ENCODE assay signal across 9 cellular contexts in the genomic region with DNA sequence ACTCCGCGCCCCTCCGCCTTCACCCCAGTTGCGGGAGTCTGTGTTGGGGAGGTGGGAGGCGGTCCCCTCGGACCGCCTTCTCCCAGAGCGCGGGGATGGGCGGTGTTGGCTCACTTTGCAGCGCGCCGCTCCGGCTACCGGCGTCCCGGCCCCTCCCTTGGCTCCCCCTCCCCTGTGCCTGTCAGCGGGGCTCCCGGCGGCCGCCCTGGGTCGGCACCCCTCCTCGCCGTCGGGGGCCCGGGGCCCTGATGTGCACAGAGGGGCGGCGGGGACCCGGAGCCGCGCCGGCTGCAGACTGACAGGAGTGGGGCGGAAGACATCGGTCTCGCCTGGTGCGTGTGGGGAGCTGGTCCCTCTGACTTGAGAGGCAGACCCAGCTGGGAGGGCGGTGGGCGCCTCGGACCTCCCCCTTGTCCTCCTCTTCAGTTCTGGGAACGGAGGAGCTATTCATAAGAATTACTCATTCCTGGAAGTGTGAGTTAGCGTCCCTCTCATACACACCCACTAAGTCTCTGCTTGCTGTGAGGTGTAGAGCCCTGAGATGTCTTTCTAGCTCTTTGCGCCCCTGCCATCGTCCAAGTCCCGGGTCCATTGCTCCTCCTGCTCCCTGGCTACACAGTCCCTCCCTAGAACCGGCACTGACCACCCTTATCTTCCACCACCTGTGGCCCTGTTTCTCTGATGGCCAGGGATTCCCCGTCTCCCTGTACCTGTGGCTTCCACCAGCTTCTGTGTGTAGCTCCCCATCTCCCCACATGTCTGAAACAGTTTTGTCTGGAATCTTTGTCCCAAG. TPM values are rescaled to one million over a fixed set of nuclear protein-coding genes. Genes with fewer than 3 reads are reported as not detected.
DNase-seq lines count a peak whose midpoint lies in the region; ATAC-seq, FAIRE-seq and TF ChIP-seq lines count a peak whose summit lies in the region.
"Had no signal": no experiment of that assay in that cellular context is flagged by ENCODE, and none has a peak within 500 bp of the region (broad histone marks: within the 10 kb centered on the region; RNA-seq: fewer than 3 reads in every experiment).

No MANE protein-coding gene starts in this region.

- H3K18ac ChIP-seq in H1 (ENCODE audit: extremely low read depth, low read length), result no peak overlapping the region

- no peak overlapping the region for H2AK5ac ChIP-seq in H1 (ENCODE audit: low read depth, low read length)

- H4K5ac ChIP-seq in H1 (ENCODE audit: insufficient read length, low read depth, low read length), result no peak overlapping the region

- POLR2A ChIA-PET in H1 (lab: Charles Lee; ENCODE audit: partially characterized antibody), result interaction anchor here (1.4 to 1.6 kb wide), 2 partner anchors 9 to 10 kb away, joined by 4 to 8 read pairs; no protein-coding TSS in a partner anchor

- WGBS in H1 (ENCODE audit: extremely low coverage in 1 of 2, insufficient coverage in 1 of 2, insufficient read length in 1 of 2, insufficient replicate concordance in 2 of 2, low coverage in 1 of 2, low lambda C conversion rate in 2 of 2, missing lambda C conversion rate in 1 of 2), 2 experiments, result 11% methylated on average over 23 of the region's 46 CpGs; no CpG with 5 or more reads in 1 of the 2 experiments
- WGBS in upper lobe of left lung, 2 donors, result 8 to 9% methylated on average over 15 to 17 of the region's 46 CpGs

- H3K56ac ChIP-seq in H1 (replicated peaks; ENCODE audit: insufficient read length, low read depth, low read length), result peak overlapping the region; percentile 46

- no peak overlapping the region for H2BK120ac ChIP-seq in H1 (replicated peaks; ENCODE audit: low read depth, low read length)

- H2AFZ ChIP-seq in H1 (ENCODE audit: low read length), result peak overlapping the region; percentile 72; the same call in 1 of the 2 replicates

- TF ChIP-seq CTCF in GM10266 (IDR thresholded peaks at IDR 0.05; ENCODE audit: control insufficient read depth, insufficient read depth, low read depth, missing control alignments), result no peak
- no peak for TF ChIP-seq CTCF in H1 (IDR thresholded peaks at IDR 0.05; ENCODE audit: control extremely low read depth in 1 of 3, insufficient read depth in 1 of 3, low read depth in 1 of 3, low read length in 3 of 3)
- no peak for TF ChIP-seq CTCF in mucosa of descending colon (IDR thresholded peaks at IDR 0.05)
- TF ChIP-seq CTCF in upper lobe of left lung (IDR thresholded peaks at IDR 0.05), result no peak

- no peak overlapping the region for H2BK15ac ChIP-seq in H1 (ENCODE audit: low read length)

- H3K79me1 ChIP-seq in H1 (ENCODE audit: low read depth, low read length), result no peaks in the 10 kb centered on the region

- no peaks in the 10 kb centered on the region for H3K79me2 ChIP-seq in H1 (ENCODE audit: control insufficient read depth in 1 of 2, insufficient read depth in 2 of 2, low read length in 2 of 2)

- in situ Hi-C loops in G401 (cut with HindIII; ENCODE audit: low sequenced_read_pairs), result no loop called here

- peaks cover 0 to 4% of the 10 kb centered on the region in 2 experiments for H4K20me1 ChIP-seq in H1 (replicated peaks in 1 of 2; ENCODE audit: control insufficient read depth in 1 of 2, insufficient read depth in 2 of 2, low read length in 2 of 2)

- no peaks in the 10 kb centered on the region for H3K36me3 ChIP-seq in H1 (ENCODE audit: control insufficient read depth in 2 of 4, insufficient read depth in 4 of 4, low read length in 3 of 4)
- H3K36me3 ChIP-seq in mucosa of descending colon (ENCODE audit: low read depth), result no peaks in the 10 kb centered on the region
- no peaks in the 10 kb centered on the region for H3K36me3 ChIP-seq in upper lobe of left lung

- H3K9ac ChIP-seq in H1 (replicated peaks in 1 of 4; ENCODE audit: extremely low read depth in 1 of 4, low read depth in 3 of 4, low read length in 3 of 4), result peak overlapping the region in 1 of 4 experiments; percentile 13; a peak in 1 of 7 replicates

- intact Hi-C loops in mucosa of descending colon (cut with DNase I, micrococcal nuclease), result no loop called here

- H3K27me3 ChIP-seq in H1 (replicated peaks in 1 of 4; ENCODE audit: control insufficient read depth in 3 of 4, extremely low read depth in 1 of 4, insufficient read depth in 3 of 4, low read length in 3 of 4) (peaks cover 12 to 39% (median 36%) of the 10 kb centered on the region in 4 experiments), upper lobe of left lung (peaks cover 0 to 21% (median 10%) of the 10 kb centered on the region in 4 donors)

- no peak overlapping the region for H3K23ac ChIP-seq in H1 (ENCODE audit: insufficient read length)

- no peak overlapping the region for H3K4ac ChIP-seq in H1 (replicated peaks; ENCODE audit: insufficient read length, low read depth, low read length)

- ATAC-seq in mucosa of descending colon, result peak; percentile 15
- ATAC-seq in upper lobe of left lung (ENCODE audit: low FRiP score in 2 of 2), result peak in 1 of 2 donors; percentile 12

- CTCF ChIA-PET in H1 (lab: Charles Lee; ENCODE audit: partially characterized antibody), result interaction anchor here (0.6 to 5.7 kb wide), 13 partner anchors 10 to 434 kb away, joined by 3 to 26 read pairs (median 4); no protein-coding TSS in a partner anchor

- H3K27ac ChIP-seq in H1 (ENCODE audit: low read depth, low read length), result no peak overlapping the region
- peak overlapping the region; percentile 70 to 92 (median 78) for H3K27ac ChIP-seq in upper lobe of left lung

- TF ChIP-seq EP300 in H1 (IDR thresholded peaks at IDR 0.05; ENCODE audit: borderline replicate concordance in 1 of 2, low read depth in 2 of 2, low read length in 2 of 2) (no peak), upper lobe of left lung (IDR thresholded peaks at IDR 0.05) (no peak)

- H2BK12ac ChIP-seq in H1 (ENCODE audit: low read depth, low read length), result 0 out of 2 replicates have a peak overlapping the region, but pooled peaks have one; percentile 68

- peaks cover 17% of the 10 kb centered on the region for H3K23me2 ChIP-seq in H1 (ENCODE audit: low read depth, low read length)

- H3K4me1 ChIP-seq in H1 (replicated peaks in 1 of 4; ENCODE audit: control insufficient read depth in 3 of 4, insufficient read depth in 4 of 4, low read length in 3 of 4) (peaks cover 0 to 7% (median 2%) of the 10 kb centered on the region in 4 experiments; a peak in 3 of 7 replicates), mucosa of descending colon (ENCODE audit: low read depth) (peaks cover 4% of the 10 kb centered on the region), upper lobe of left lung (peaks cover 10 to 22% (median 12%) of the 10 kb centered on the region in 4 donors)

- H2BK20ac ChIP-seq in H1 (ENCODE audit: low read length), result no peak overlapping the region

- peak overlapping the region; percentile 87; the same call in 1 of the 2 replicates for H4K8ac ChIP-seq in H1 (ENCODE audit: extremely low read depth, insufficient read depth, low read length)

- H3K9me3 ChIP-seq in H1 (ENCODE audit: insufficient read depth in 2 of 2, low read depth in 1 of 2, low read length in 1 of 2) (no peaks in the 10 kb centered on the region), mucosa of descending colon (no peaks in the 10 kb centered on the region), upper lobe of left lung (no peaks in the 10 kb centered on the region)

- no peak for FAIRE-seq in H1 (lab: Jason Lieb, UNC)

- peak; percentile 38 for DNase-seq in GM10266 (ENCODE audit: extremely low spot score)
- DNase-seq in SK-N-DZ (ENCODE audit: low spot score), result peak; percentile 19
- DNase-seq in H1 (ENCODE audit: low read depth in 1 of 2, low spot score in 2 of 2), result peak in 1 of 2 experiments; percentile 63
- peak; percentile 17 to 61 (median 51) for DNase-seq in mucosa of descending colon
- peak in 1 of 2 donors; percentile 85 for DNase-seq in upper lobe of left lung
- DNase-seq in G401 (ENCODE audit: low spot score), result no peak
- DNase-seq in NCI-H226, result no peak
- no peak for DNase-seq in DMS79 treated with DMSO at 0.1 percent for 48 hours (lab: John Stamatoyannopoulos, UW)

- no peak for TF ChIP-seq POLR2A in H1 (IDR thresholded peaks at IDR 0.05; ENCODE audit: control extremely low read depth in 1 of 2, low read depth in 2 of 2, low read length in 2 of 2)
- no peak for TF ChIP-seq POLR2A in upper lobe of left lung (IDR thresholded peaks at IDR 0.05)

- H2BK5ac ChIP-seq in H1 (ENCODE audit: low read depth, low read length), result no peak overlapping the region

- H3K14ac ChIP-seq in H1 (ENCODE audit: insufficient read length), result no peak overlapping the region

- H3K4me2 ChIP-seq in H1 (ENCODE audit: insufficient read depth in 1 of 2, low read depth in 2 of 2, low read length in 2 of 2), result peak overlapping the region; percentile 96 to 99

- H3K4me3 ChIP-seq in H1 (ENCODE audit: extremely low read depth in 1 of 4, insufficient read depth in 2 of 4, low read depth in 3 of 4, low read length in 4 of 4) (peak overlapping the region; percentile 68 to 98 (median 86)), mucosa of descending colon (peak overlapping the region; percentile 54), upper lobe of left lung (peak overlapping the region; percentile 70 to 80 (median 75))

- H4K91ac ChIP-seq in H1 (replicated peaks; ENCODE audit: insufficient read length, low read length), result peak overlapping the region; percentile 74

- no peak for TF ChIP-seq RAD21 in H1 (IDR thresholded peaks at IDR 0.05 in 1 of 2, conservative IDR thresholded peaks at IDR 0.05 in 1 of 2; ENCODE audit: low read depth in 2 of 2, low read length in 2 of 2)

RNA-seq across cellular contexts. Expression of a gene that starts 1.0 kb away (rescaled TPM):
- 9.3 and 10.4 TPM in 2 replicates for polyA plus RNA-seq in SK-N-DZ (2014; cell fraction: cytosol; rRNA removed)
- polyA plus RNA-seq in SK-N-DZ (2014; cell fraction: nucleus; rRNA removed), result 19.8 and 31.0 TPM in 2 replicates
- 7.0 and 8.5 TPM in 2 replicates for total RNA-seq in H1 (2021; fragmentation: NEBNext Ultra II Directional; extraction: Animal tissue kit (Norgen Biotek cat#: 25700))
- 3.5 and 4.2 TPM in 2 replicates for polyA plus RNA-seq in H1 (2011; rRNA removed)
- 5.5 TPM for polyA plus RNA-seq in H1 (2011; cell fraction: cytosol; rRNA removed)
- polyA plus RNA-seq in H1 (2011; cell fraction: nucleus; rRNA removed), result 13.2 TPM
- 3.7 to 5.5 TPM (median 4.4 TPM) in 4 replicates for polyA plus RNA-seq in H1 (2012, experiment 1 of 2)
- 1.2 TPM for polyA plus RNA-seq in H1 (2012, experiment 2 of 2)
- polyA plus RNA-seq in H1 (2013, experiment 1 of 2), result 3.0 TPM
- polyA plus RNA-seq in H1 (2013, experiment 2 of 2), result 2.9 TPM
- 21.7 and 24.4 TPM in 2 replicates for polyA minus RNA-seq in H1 (2011; rRNA and poly(A)+ RNA removed)
- 3.4 TPM for polyA minus RNA-seq in H1 (2011; cell fraction: cytosol; rRNA and poly(A)+ RNA removed)
- polyA minus RNA-seq in H1 (2011; cell fraction: nucleus; rRNA and poly(A)+ RNA removed), result 42.3 TPM
- 10 to 100 TPM; 35.4 to 78.3 (median 73.5) TPM for total RNA-seq in mucosa of descending colon
- 10 to 100 TPM; 17.3 to 25.1 (median 21.7) TPM for total RNA-seq in upper lobe of left lung
- 0.80 and 1.1 TPM in 2 replicates for total RNA-seq in G401 (2014; rRNA removed; shearing (Covaris generic))

RNA-seq across cellular contexts. Expression of a gene that starts 42.3 kb away (rescaled TPM):
- not detected in 2 replicates for polyA plus RNA-seq in SK-N-DZ (2014; cell fraction: cytosol; rRNA removed)
- not detected in 2 replicates for polyA plus RNA-seq in SK-N-DZ (2014; cell fraction: nucleus; rRNA removed)
- 0.44 TPM in 1 of 2 replicates, not detected in the other for total RNA-seq in H1 (2021; fragmentation: NEBNext Ultra II Directional; extraction: Animal tissue kit (Norgen Biotek cat#: 25700))
- polyA plus RNA-seq in H1 (2011; rRNA removed), result 0.03 and 0.06 TPM in 2 replicates
- polyA plus RNA-seq in H1 (2011; cell fraction: cytosol; rRNA removed), result 0.10 TPM
- 0.17 TPM for polyA plus RNA-seq in H1 (2011; cell fraction: nucleus; rRNA removed)
- not detected in 4 replicates for polyA plus RNA-seq in H1 (2012, experiment 1 of 2)
- not detected for polyA plus RNA-seq in H1 (2012, experiment 2 of 2)
- 0.08 TPM for polyA plus RNA-seq in H1 (2013, experiment 1 of 2)
- 0.06 TPM for polyA plus RNA-seq in H1 (2013, experiment 2 of 2)
- polyA minus RNA-seq in H1 (2011; rRNA and poly(A)+ RNA removed), result not detected in 2 replicates
- polyA minus RNA-seq in H1 (2011; cell fraction: cytosol; rRNA and poly(A)+ RNA removed), result not detected
- not detected for polyA minus RNA-seq in H1 (2011; cell fraction: nucleus; rRNA and poly(A)+ RNA removed)
- 1 to 10 TPM in 1 of 3 donors, under 1 TPM in 2; 0.41 to 2.0 (median 0.58) TPM for total RNA-seq in mucosa of descending colon
- not detected for total RNA-seq in upper lobe of left lung
- total RNA-seq in G401 (2014; rRNA removed; shearing (Covaris generic)), result not detected in 2 replicates
- total RNA-seq: NCI-H460 had no signal

Comparison
In these comparisons a context has a peak if more than half of its experiments do, and no peak if none do; other contexts are left out.
1. DNase-seq: peak in GM10266 (single experiment), SK-N-DZ (single experiment) and mucosa of descending colon (3 of 3); none in G401 (single experiment), NCI-H226 (single experiment) and DMS79 treated with DMSO at 0.1 percent for 48 hours (single experiment).
2. Peak in every context shown above with its lines, with median percentiles within 50 percentile points of each other: H3K4me3 ChIP-seq.